Comparison of ENCODE assay signal across 8 cellular contexts in genomic region chr5:157571357-157571827, GRCh38. TPM values are rescaled to one million over a fixed set of nuclear protein-coding genes. Genes with fewer than 3 reads are reported as not detected.
A peak's percentile ranks its signal among the peaks of the same experiment; 100 is the strongest.
DNase-seq lines count a peak whose midpoint lies in the region; ATAC-seq and TF ChIP-seq lines count a peak whose summit lies in the region.

No MANE protein-coding gene starts in this region.

- DNase-seq in GM10248 (ENCODE audit: extremely low spot score) (peak; percentile 71), left ventricle myocardium superior (no peak), transverse colon (peak; percentile 65), NK-92 (lab: John Stamatoyannopoulos, UW; ENCODE audit: unreplicated experiment) (no peak), putamen (ENCODE audit: low spot score) (no peak)
- DNase-seq in activated CD4-positive, alpha-beta T cell treated with anti-CD3 and anti-CD28 coated beads for 4 hours, result peak; percentile 21 to 25

- CTCF ChIA-PET in GM10248 (lab: Yijun Ruan, JAX), result interaction anchor here (0.9 to 2.0 kb wide), 6 partner anchors 8 to 172 kb away, joined by 3 to 5 read pairs (median 4); no protein-coding TSS in a partner anchor

- ATAC-seq in GM21423 (IDR thresholded peaks at IDR 0.05; ENCODE audit: unreplicated experiment) (peak; percentile 93), HG03575 (IDR thresholded peaks at IDR 0.05; ENCODE audit: extremely low read depth, insufficient number of reproducible peaks, low FRiP score, unreplicated experiment) (peak; percentile 83), left ventricle myocardium superior (peak; percentile 25)

- H3K4me1 ChIP-seq in transverse colon, result peaks cover 0 to 50% (median 18%) of the 10 kb centered on the region in 4 donors

- POLR2A ChIA-PET in GM10248 (lab: Yijun Ruan, JAX), result no interaction called here

- peaks cover 7% of the 10 kb centered on the region for H3K27me3 ChIP-seq in transverse colon

- TF ChIP-seq EP300 in transverse colon (IDR thresholded peaks at IDR 0.05; ENCODE audit: low read depth), result no peak

- H3K27ac ChIP-seq in transverse colon, result peak overlapping the region; percentile 87 to 93 (median 91)

- peak; percentile 19 for TF ChIP-seq POLR2A in transverse colon (IDR thresholded peaks at IDR 0.05)

- H3K9me3 ChIP-seq in transverse colon, result no peaks in the 10 kb centered on the region

- H3K36me3 ChIP-seq in transverse colon, result peaks cover 0 to 4% (median 0%) of the 10 kb centered on the region in 4 donors

- WGBS in transverse colon (ENCODE audit: low coverage in 1 of 2), 2 donors, result 39 to 40% methylated on average over 6 of the region's 6 CpGs

- TF ChIP-seq CTCF in GM10248 (IDR thresholded peaks at IDR 0.05; ENCODE audit: control extremely low read depth, extremely low read depth, low read depth, missing control alignments) (no peak), transverse colon (IDR thresholded peaks at IDR 0.05) (no peak)

- no peak overlapping the region for H3K4me3 ChIP-seq in transverse colon

- in situ Hi-C loops in transverse colon (cut with MboI; ENCODE audit: low pct_ligation_motif_present in 1 of 4, low pct_unique_long_range_greater_than_20kb in 1 of 4, low sequenced_read_pairs in 3 of 4), result no loop called here

- intact Hi-C loops in left ventricle myocardium superior (cut with micrococcal nuclease) (no loop called here), transverse colon (cut with DNase I; ENCODE audit: low total_unique reads) (loop anchor here (10.0 kb wide), 1 partner anchor 247 kb away; no protein-coding TSS in a partner anchor)

RNA-seq across cellular contexts. Expression of gene ADAM19, which starts 4.2 kb away (rescaled TPM):
- 9.3 TPM for total RNA-seq in left ventricle myocardium superior
- 10 to 100 TPM in 3 of 4 donors, 1 to 10 TPM in 1; 4.0 to 28.1 (median 15.1) TPM for total RNA-seq in transverse colon

Comparison
In these comparisons a context has a peak if more than half of its experiments do, and no peak if none do; other contexts are left out.
1. DNase-seq: peak in GM10248 (single experiment), activated CD4-positive, alpha-beta T cell treated with anti-CD3 and anti-CD28 coated beads for 4 hours (2 of 2) and transverse colon (single experiment); none in left ventricle myocardium superior (single experiment), NK-92 (single experiment) and putamen (single experiment).
2. ATAC-seq: peak in every context shown above with its lines; median percentile 93 in GM21423; 83 in HG03575; 25 in left ventricle myocardium superior.